ENCODE assay signal across 23 cellular contexts in the genomic region with DNA sequence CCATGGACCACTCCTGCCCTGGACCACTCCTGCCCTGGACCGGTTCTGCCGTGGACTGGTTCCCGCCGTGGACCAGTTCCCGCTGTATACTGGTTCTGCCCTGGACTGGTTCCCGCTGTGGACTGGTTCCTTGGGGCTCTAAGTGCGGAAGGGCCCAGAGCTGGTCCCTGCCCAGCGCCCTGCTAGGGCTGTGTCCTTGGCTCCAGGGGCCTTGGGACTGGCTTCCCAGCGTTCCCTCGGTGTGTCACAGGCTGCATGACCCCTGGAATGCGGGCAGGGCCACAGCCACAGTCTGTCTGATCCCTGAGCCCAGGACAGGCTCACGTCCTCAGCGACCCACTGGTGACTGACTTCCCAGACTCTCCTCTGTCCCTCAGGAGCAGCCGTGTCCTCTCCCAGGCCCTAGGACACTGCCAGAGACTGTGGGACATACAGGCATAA.
DNase-seq lines count a peak whose midpoint lies in the region; ATAC-seq and TF ChIP-seq lines count a peak whose summit lies in the region.
"Had no signal": no experiment of that assay in that cellular context is flagged by ENCODE, and none has a peak within 500 bp of the region (broad histone marks: within the 10 kb centered on the region; RNA-seq: fewer than 3 reads in every experiment).

No MANE protein-coding gene starts in this region.

- peaks cover 19% of the 10 kb centered on the region; the same call in 1 of the 2 replicates for H3K9me3 ChIP-seq in AG04450 (ENCODE audit: control insufficient read depth, insufficient read depth, low read length)
- no peaks in the 10 kb centered on the region for H3K9me3 ChIP-seq in right cardiac atrium (ENCODE audit: control insufficient read depth, low read length)
- H3K9me3 ChIP-seq in ovary, result no peaks in the 10 kb centered on the region
- H3K9me3 ChIP-seq: BLaER1, uterus had no signal

- H3K36me3 ChIP-seq in ovary, result no peaks in the 10 kb centered on the region
- H3K36me3 ChIP-seq: uterus had no signal

- WGBS in right cardiac atrium, result 82% methylated on average over 14 of the region's 14 CpGs
- WGBS in ovary, 3 donors, result 73 to 78% (median 77%) methylated on average over 12 to 14 of the region's 14 CpGs

- no peak for TF ChIP-seq EP300 in ovary (IDR thresholded peaks at IDR 0.05)

- H3K36me3 Mint-ChIP-seq in WTC11, result 0 out of 2 replicates have a peak, but pooled peaks cover 2% of the 10 kb centered on the region

- H3K27ac Mint-ChIP-seq in WTC11, result 0 out of 2 replicates have a peak overlapping the region, but pooled peaks have one; percentile 15
- H3K27ac Mint-ChIP-seq: activated CD4-positive, alpha-beta memory T cell treated with anti-CD3 and anti-CD28 coated beads for 36 hours; IgD-negative memory B cell had no signal

- DNase-seq in AG04450 (ENCODE audit: low read depth, low spot score), result no peak
- peak; percentile 10 for DNase-seq in WTC11 (ENCODE audit: low spot score)
- peak; percentile 10 to 53 (median 45) for DNase-seq in right cardiac atrium
- peak in 4 of 5 donors; percentile 8 to 39 (median 20) for DNase-seq in ovary
- DNase-seq in NOMO-1 treated with DMSO at 0.1 percent for 48 hours (lab: John Stamatoyannopoulos, UW; ENCODE audit: unreplicated experiment), result no peak
- no peak for DNase-seq in hypothalamus (lab: John Stamatoyannopoulos, UW)
- DNase-seq in activated effector memory CD4-positive, alpha-beta T cell treated with Interleukin-2 at 50 U/mL for 16 hours, result no peak
- DNase-seq: activated CD4-positive, alpha-beta memory T cell treated with anti-CD3 and anti-CD28 coated beads for 36 hours; activated naive CD4-positive, alpha-beta T cell treated with Interleukin-2 at 50 U/mL for 16 hours; anterior cingulate cortex; central memory CD4-positive, alpha-beta T cell; NCI-H1436; NCI-H510A treated with DMSO at 0.1 percent for 48 hours; nucleus accumbens; RPMI8226; stimulated activated CD8-positive, alpha-beta memory T cell treated with anti-CD3 and anti-CD28 coated beads, Interleukin-4, amount 100 ng/mL, for 48 hours had no signal

- no peaks in the 10 kb centered on the region for H3K4me1 ChIP-seq in right cardiac atrium (ENCODE audit: control insufficient read depth, insufficient read depth, low read length)
- H3K4me1 ChIP-seq in ovary (ENCODE audit: insufficient read depth), result peaks cover 11% of the 10 kb centered on the region
- H3K4me1 ChIP-seq: uterus had no signal

- POLR2A ChIA-PET in AG04450 (lab: Yijun Ruan, JAX), result interaction anchor here (0.6 kb wide), 2 partner anchors 155 to 283 kb away, joined by 5 to 7 read pairs; no protein-coding TSS in a partner anchor
- POLR2A ChIA-PET in WTC11 (lab: Charles Lee), result no interaction called here

- H3K27me3 Mint-ChIP-seq in WTC11 (ENCODE audit: low read depth), result no peaks in the 10 kb centered on the region
- H3K27me3 Mint-ChIP-seq: activated CD4-positive, alpha-beta memory T cell treated with anti-CD3 and anti-CD28 coated beads for 36 hours; IgD-negative memory B cell had no signal

- CTCF ChIA-PET in AG04450 (lab: Charles Lee), result no interaction called here
- CTCF ChIA-PET in WTC11 (lab: Charles Lee), result no interaction called here

- no peak for TF ChIP-seq POLR2A in ovary (IDR thresholded peaks at IDR 0.05)

- ATAC-seq in WTC11, result no peak
- peak; percentile 5 to 9 for ATAC-seq in right cardiac atrium
- no peak for ATAC-seq in GM18870 (IDR thresholded peaks at IDR 0.05; ENCODE audit: unreplicated experiment)

- H3K4me1 Mint-ChIP-seq in WTC11, result no peaks in the 10 kb centered on the region

- H3K4me3 ChIP-seq in AG04450 (ENCODE audit: low read depth, low read length) (no peak overlapping the region), right cardiac atrium (ENCODE audit: low read length) (no peak overlapping the region), ovary (no peak overlapping the region)
- H3K4me3 ChIP-seq: BLaER1, GM23248, hepatocyte, uterus had no signal

- H3K27ac ChIP-seq in AG04450 (ENCODE audit: low read depth, low read length) (peak overlapping the region; percentile 73), right cardiac atrium (ENCODE audit: low read length) (no peak overlapping the region), ovary (peak overlapping the region in 1 of 2 donors; percentile 27)
- H3K27ac ChIP-seq: BLaER1, epithelial cell of prostate, GM23248, hepatocyte, uterus had no signal

- intact Hi-C loops in right cardiac atrium (cut with DNase I), result no loop called here
- intact Hi-C loops in ovary (cut with DNase I), result no loop called here

- no peak overlapping the region for H3K4me3 Mint-ChIP-seq in WTC11
- H3K4me3 Mint-ChIP-seq: activated CD4-positive, alpha-beta memory T cell treated with anti-CD3 and anti-CD28 coated beads for 36 hours; IgD-negative memory B cell had no signal

- peaks cover 2% of the 10 kb centered on the region for H3K9me3 Mint-ChIP-seq in WTC11

- TF ChIP-seq CTCF in AG04450 (IDR thresholded peaks at IDR 0.05; ENCODE audit: low read depth, low read length) (no peak), WTC11 (IDR thresholded peaks at IDR 0.05) (no peak), ovary (IDR thresholded peaks at IDR 0.05) (no peak)

- H3K27me3 ChIP-seq in AG04450 (ENCODE audit: control insufficient read depth, insufficient read depth, low read length), result no peaks in the 10 kb centered on the region
- H3K27me3 ChIP-seq in right cardiac atrium (ENCODE audit: control insufficient read depth, insufficient read depth), result no peaks in the 10 kb centered on the region
- no peaks in the 10 kb centered on the region for H3K27me3 ChIP-seq in ovary
- H3K27me3 ChIP-seq: BLaER1, hepatocyte, uterus had no signal

TF ChIP-seq in WTC11, 78 proteins besides CTCF, POLR2A, EP300 and RAD21:
- TF ChIP-seq, protein P1, sequence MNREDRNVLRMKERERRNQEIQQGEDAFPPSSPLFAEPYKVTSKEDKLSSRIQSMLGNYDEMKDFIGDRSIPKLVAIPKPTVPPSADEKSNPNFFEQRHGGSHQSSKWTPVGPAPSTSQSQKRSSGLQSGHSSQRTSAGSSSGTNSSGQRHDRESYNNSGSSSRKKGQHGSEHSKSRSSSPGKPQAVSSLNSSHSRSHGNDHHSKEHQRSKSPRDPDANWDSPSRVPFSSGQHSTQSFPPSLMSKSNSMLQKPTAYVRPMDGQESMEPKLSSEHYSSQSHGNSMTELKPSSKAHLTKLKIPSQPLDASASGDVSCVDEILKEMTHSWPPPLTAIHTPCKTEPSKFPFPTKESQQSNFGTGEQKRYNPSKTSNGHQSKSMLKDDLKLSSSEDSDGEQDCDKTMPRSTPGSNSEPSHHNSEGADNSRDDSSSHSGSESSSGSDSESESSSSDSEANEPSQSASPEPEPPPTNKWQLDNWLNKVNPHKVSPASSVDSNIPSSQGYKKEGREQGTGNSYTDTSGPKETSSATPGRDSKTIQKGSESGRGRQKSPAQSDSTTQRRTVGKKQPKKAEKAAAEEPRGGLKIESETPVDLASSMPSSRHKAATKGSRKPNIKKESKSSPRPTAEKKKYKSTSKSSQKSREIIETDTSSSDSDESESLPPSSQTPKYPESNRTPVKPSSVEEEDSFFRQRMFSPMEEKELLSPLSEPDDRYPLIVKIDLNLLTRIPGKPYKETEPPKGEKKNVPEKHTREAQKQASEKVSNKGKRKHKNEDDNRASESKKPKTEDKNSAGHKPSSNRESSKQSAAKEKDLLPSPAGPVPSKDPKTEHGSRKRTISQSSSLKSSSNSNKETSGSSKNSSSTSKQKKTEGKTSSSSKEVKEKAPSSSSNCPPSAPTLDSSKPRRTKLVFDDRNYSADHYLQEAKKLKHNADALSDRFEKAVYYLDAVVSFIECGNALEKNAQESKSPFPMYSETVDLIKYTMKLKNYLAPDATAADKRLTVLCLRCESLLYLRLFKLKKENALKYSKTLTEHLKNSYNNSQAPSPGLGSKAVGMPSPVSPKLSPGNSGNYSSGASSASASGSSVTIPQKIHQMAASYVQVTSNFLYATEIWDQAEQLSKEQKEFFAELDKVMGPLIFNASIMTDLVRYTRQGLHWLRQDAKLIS (CRISPR knock-in tag; IDR thresholded peaks at IDR 0.05; ENCODE audit: borderline replicate concordance), result no peak
- TF ChIP-seq HMGA2 (CRISPR knock-in tag; IDR thresholded peaks at IDR 0.05), result no peak
- no peak for TF ChIP-seq CREB1 (CRISPR knock-in tag; IDR thresholded peaks at IDR 0.05)
- no peak for TF ChIP-seq TP53 (CRISPR knock-in tag; IDR thresholded peaks at IDR 0.05)
- no peak for TF ChIP-seq JAZF1 (CRISPR knock-in tag; IDR thresholded peaks at IDR 0.05)
- TF ChIP-seq ATF1 (CRISPR knock-in tag; IDR thresholded peaks at IDR 0.05), result no peak
- no peak for TF ChIP-seq ZNF416 (CRISPR knock-in tag; IDR thresholded peaks at IDR 0.05)
- TF ChIP-seq, protein P2, sequence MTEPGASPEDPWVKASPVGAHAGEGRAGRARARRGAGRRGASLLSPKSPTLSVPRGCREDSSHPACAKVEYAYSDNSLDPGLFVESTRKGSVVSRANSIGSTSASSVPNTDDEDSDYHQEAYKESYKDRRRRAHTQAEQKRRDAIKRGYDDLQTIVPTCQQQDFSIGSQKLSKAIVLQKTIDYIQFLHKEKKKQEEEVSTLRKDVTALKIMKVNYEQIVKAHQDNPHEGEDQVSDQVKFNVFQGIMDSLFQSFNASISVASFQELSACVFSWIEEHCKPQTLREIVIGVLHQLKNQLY (CRISPR knock-in tag; IDR thresholded peaks at IDR 0.05), result no peak
- no peak for TF ChIP-seq FOXJ3 (CRISPR knock-in tag; IDR thresholded peaks at IDR 0.05; ENCODE audit: borderline replicate concordance)
- TF ChIP-seq CREM (CRISPR knock-in tag; IDR thresholded peaks at IDR 0.05), result no peak
- no peak for TF ChIP-seq TCF7 (CRISPR knock-in tag; IDR thresholded peaks at IDR 0.05; ENCODE audit: low read depth)
- TF ChIP-seq, protein P3, sequence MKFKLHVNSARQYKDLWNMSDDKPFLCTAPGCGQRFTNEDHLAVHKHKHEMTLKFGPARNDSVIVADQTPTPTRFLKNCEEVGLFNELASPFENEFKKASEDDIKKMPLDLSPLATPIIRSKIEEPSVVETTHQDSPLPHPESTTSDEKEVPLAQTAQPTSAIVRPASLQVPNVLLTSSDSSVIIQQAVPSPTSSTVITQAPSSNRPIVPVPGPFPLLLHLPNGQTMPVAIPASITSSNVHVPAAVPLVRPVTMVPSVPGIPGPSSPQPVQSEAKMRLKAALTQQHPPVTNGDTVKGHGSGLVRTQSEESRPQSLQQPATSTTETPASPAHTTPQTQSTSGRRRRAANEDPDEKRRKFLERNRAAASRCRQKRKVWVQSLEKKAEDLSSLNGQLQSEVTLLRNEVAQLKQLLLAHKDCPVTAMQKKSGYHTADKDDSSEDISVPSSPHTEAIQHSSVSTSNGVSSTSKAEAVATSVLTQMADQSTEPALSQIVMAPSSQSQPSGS (CRISPR knock-in tag; IDR thresholded peaks at IDR 0.05; ENCODE audit: borderline replicate concordance, low read depth), result no peak
TF ChIP-seq in WTC11: peak in this region for 0.

Comparison
In these comparisons a context has a peak if more than half of its experiments do, and no peak if none do; other contexts are left out.
1. DNase-seq: peak in WTC11 (single experiment), right cardiac atrium (3 of 3) and ovary (4 of 5); none in AG04450 (single experiment), NOMO-1 treated with DMSO at 0.1 percent for 48 hours (single experiment), hypothalamus (0 of 51) and activated effector memory CD4-positive, alpha-beta T cell treated with Interleukin-2 at 50 U/mL for 16 hours (single experiment).
2. ATAC-seq: peak in right cardiac atrium (2 of 2); none in WTC11 (single experiment) and GM18870 (single experiment).